ENCODE assay signal across 19 cellular contexts in genomic region chr3:64890466-64890865, GRCh38.
"Had no signal": no experiment of that assay in that cellular context is flagged by ENCODE, and none has a peak within 500 bp of the region (broad histone marks: within the 10 kb centered on the region; RNA-seq: fewer than 3 reads in every experiment).

No MANE protein-coding gene starts in this region.

- H3K36me3 ChIP-seq: SJSA1, upper lobe of right lung had no signal

- H3K4me3 ChIP-seq: SJSA1, testis, upper lobe of right lung had no signal

- ATAC-seq: esophagus mucosa; natural killer cell; stimulated activated effector memory CD8-positive, alpha-beta T cell treated with anti-CD3 and anti-CD28 coated beads, Interleukin-12 subunit alpha, Interleukin-12 subunit beta, amount 100 ng/mL, for 72 hours had no signal

- H3K36me3 Mint-ChIP-seq: activated naive CD4-positive, alpha-beta T cell treated with anti-CD3 and anti-CD28 coated beads, Interleukin-2, amount 50 U/mL, for 24 hours; brain; natural killer cell; stimulated activated effector memory CD8-positive, alpha-beta T cell treated with anti-CD3 and anti-CD28 coated beads, Interleukin-12 subunit alpha, Interleukin-12 subunit beta, amount 100 ng/mL, for 72 hours had no signal

- H3K4me3 Mint-ChIP-seq: activated naive CD4-positive, alpha-beta T cell treated with anti-CD3 and anti-CD28 coated beads, Interleukin-2, amount 50 U/mL, for 24 hours; brain; natural killer cell; stimulated activated effector memory CD8-positive, alpha-beta T cell treated with anti-CD3 and anti-CD28 coated beads, Interleukin-12 subunit alpha, Interleukin-12 subunit beta, amount 100 ng/mL, for 72 hours had no signal

- H3K27ac Mint-ChIP-seq: activated naive CD4-positive, alpha-beta T cell treated with anti-CD3 and anti-CD28 coated beads, Interleukin-2, amount 50 U/mL, for 24 hours; natural killer cell; stimulated activated effector memory CD8-positive, alpha-beta T cell treated with anti-CD3 and anti-CD28 coated beads, Interleukin-12 subunit alpha, Interleukin-12 subunit beta, amount 100 ng/mL, for 72 hours had no signal

- H3K27me3 ChIP-seq: SJSA1, testis, upper lobe of right lung had no signal

- H3K9me3 ChIP-seq: SJSA1, testis, upper lobe of right lung had no signal

- H3K4me1 ChIP-seq: SJSA1, upper lobe of right lung had no signal

- H3K4me1 Mint-ChIP-seq: activated naive CD4-positive, alpha-beta T cell treated with anti-CD3 and anti-CD28 coated beads, Interleukin-2, amount 50 U/mL, for 24 hours; natural killer cell; stimulated activated effector memory CD8-positive, alpha-beta T cell treated with anti-CD3 and anti-CD28 coated beads, Interleukin-12 subunit alpha, Interleukin-12 subunit beta, amount 100 ng/mL, for 72 hours had no signal

- H3K27ac ChIP-seq: SJSA1, upper lobe of right lung had no signal

- DNase-seq: activated CD4-positive, alpha-beta T cell treated with anti-CD3 and anti-CD28 coated beads for 1 hour; activated gamma-delta T cell treated with Interleukin-2 at 50 U/mL for 16 hours; activated T-cell treated with anti-CD3 and anti-CD28 coated beads, Interleukin-2, amount 50 U/mL, for 1 hour; anterior cingulate cortex; central memory CD4-positive, alpha-beta T cell; effector memory CD4-positive, alpha-beta T cell; islet precursor cell; mesendoderm; natural killer cell; stimulated activated CD4-positive, alpha-beta T cell treated with anti-CD3 and anti-CD28 coated beads, Interleukin-2, amount 100 ng/mL, for 24 hours; T-helper 9 cell; upper lobe of right lung had no signal

- H3K27me3 Mint-ChIP-seq: brain, progenitor cell of endocrine pancreas had no signal
